In genomic region chr15:58467121-58467721, GRCh38 we compare ENCODE assay signal across 11 cellular contexts. TPM values are rescaled to one million over a fixed set of nuclear protein-coding genes. Genes with fewer than 3 reads are reported as not detected.
DNase-seq lines count a peak whose midpoint lies in the region; ATAC-seq and TF ChIP-seq lines count a peak whose summit lies in the region.
"Had no signal": no experiment of that assay in that cellular context is flagged by ENCODE, and none has a peak within 500 bp of the region (broad histone marks: within the 10 kb centered on the region; RNA-seq: fewer than 3 reads in every experiment).

No MANE protein-coding gene starts in this region.

- H3K4me3 Mint-ChIP-seq in activated naive CD8-positive, alpha-beta T cell treated with anti-CD3 and anti-CD28 coated beads for 36 hours = no peak overlapping the region
- H3K4me3 Mint-ChIP-seq in mesothelial cell of epicardium = no peak overlapping the region

- H3K27me3 Mint-ChIP-seq in activated naive CD8-positive, alpha-beta T cell treated with anti-CD3 and anti-CD28 coated beads for 36 hours = no peaks in the 10 kb centered on the region
- H3K27me3 Mint-ChIP-seq in mesothelial cell of epicardium (ENCODE audit: low read depth) = no peaks in the 10 kb centered on the region

- H3K9me3 ChIP-seq in BLaER1 = no peaks in the 10 kb centered on the region
- H3K9me3 ChIP-seq: ascending aorta, tibial nerve had no signal

- no peaks in the 10 kb centered on the region for H4K20me1 ChIP-seq in BLaER1

- peak overlapping the region; percentile 71 for H3K4me2 ChIP-seq in BLaER1

- peaks cover 83% of the 10 kb centered on the region for H3K4me1 Mint-ChIP-seq in activated naive CD8-positive, alpha-beta T cell treated with anti-CD3 and anti-CD28 coated beads for 36 hours
- H3K4me1 Mint-ChIP-seq in mesothelial cell of epicardium = peaks cover 28% of the 10 kb centered on the region

- no peak for ATAC-seq in HG02763 (IDR thresholded peaks at IDR 0.05; ENCODE audit: unreplicated experiment)
- ATAC-seq in HG03442 (IDR thresholded peaks at IDR 0.05; ENCODE audit: unreplicated experiment) = no peak
- ATAC-seq: right cardiac atrium had no signal

- peak overlapping the region; percentile 76 for H3K27ac Mint-ChIP-seq in activated naive CD8-positive, alpha-beta T cell treated with anti-CD3 and anti-CD28 coated beads for 36 hours
- peak overlapping the region; percentile 73 for H3K27ac Mint-ChIP-seq in mesothelial cell of epicardium

- no peaks in the 10 kb centered on the region for H3K36me3 ChIP-seq in BLaER1
- H3K36me3 ChIP-seq: ascending aorta, tibial nerve had no signal

- peaks cover 8% of the 10 kb centered on the region for H3K9me3 Mint-ChIP-seq in activated naive CD8-positive, alpha-beta T cell treated with anti-CD3 and anti-CD28 coated beads for 36 hours
- no peaks in the 10 kb centered on the region for H3K9me3 Mint-ChIP-seq in mesothelial cell of epicardium

- no peaks in the 10 kb centered on the region for H3K27me3 ChIP-seq in BLaER1
- H3K27me3 ChIP-seq: ascending aorta, tibial nerve had no signal

- H3K27ac ChIP-seq in BLaER1 = peak overlapping the region; percentile 62
- H3K27ac ChIP-seq in coronary artery = no peak overlapping the region
- H3K27ac ChIP-seq: ascending aorta, tibial nerve had no signal

- peak; percentile 48 to 60 for DNase-seq in NCI-H187 (lab: John Stamatoyannopoulos, UW)
- no peak for DNase-seq in activated naive CD8-positive, alpha-beta T cell treated with anti-CD3 and anti-CD28 coated beads for 36 hours
- no peak for DNase-seq in mesothelial cell of epicardium (ENCODE audit: low spot score in 2 of 2, unreplicated experiment in 2 of 2)
- DNase-seq in pons (ENCODE audit: low spot score) = no peak
- DNase-seq in coronary artery (ENCODE audit: low spot score) = no peak
- DNase-seq: right cardiac atrium had no signal

- no peak for TF ChIP-seq CTCF in mesothelial cell of epicardium (IDR thresholded peaks at IDR 0.05; ENCODE audit: unreplicated experiment)
- no peak for TF ChIP-seq CTCF in coronary artery (IDR thresholded peaks at IDR 0.05)

- H3K9ac ChIP-seq in BLaER1 = peak overlapping the region; percentile 11; the same call in 1 of the 2 replicates

- H3K36me3 Mint-ChIP-seq in activated naive CD8-positive, alpha-beta T cell treated with anti-CD3 and anti-CD28 coated beads for 36 hours = peaks cover 33% of the 10 kb centered on the region
- no peaks in the 10 kb centered on the region for H3K36me3 Mint-ChIP-seq in mesothelial cell of epicardium

- H3K4me3 ChIP-seq in BLaER1 (0 out of 2 replicates have a peak overlapping the region, but pooled peaks have one; percentile 1), coronary artery (no peak overlapping the region)
- H3K4me3 ChIP-seq: ascending aorta, tibial nerve had no signal

- peaks cover 100% of the 10 kb centered on the region for H3K4me1 ChIP-seq in BLaER1
- H3K4me1 ChIP-seq: ascending aorta had no signal

RNA-seq across cellular contexts. Expression of gene LIPC, which starts 35.4 kb away (rescaled TPM):
- 1 to 10 TPM; 1.5 to 1.8 TPM for total RNA-seq in activated naive CD8-positive, alpha-beta T cell treated with anti-CD3 and anti-CD28 coated beads for 36 hours
- not detected in 3 replicates for total RNA-seq in mesothelial cell of epicardium
- total RNA-seq: ascending aorta had no signal

Comparison
In these comparisons a context has a peak if more than half of its experiments do, and no peak if none do; other contexts are left out.
1. DNase-seq: peak in NCI-H187 (2 of 2); none in activated naive CD8-positive, alpha-beta T cell treated with anti-CD3 and anti-CD28 coated beads for 36 hours (single experiment), mesothelial cell of epicardium (0 of 2), pons (single experiment) and coronary artery (single experiment).